In genomic region chr17:59428896-59429460, GRCh38 we compare ENCODE assay signal across 17 cellular contexts.
A peak's percentile ranks its signal among the peaks of the same experiment; 100 is the strongest.
DNase-seq lines count a peak whose midpoint lies in the region; ATAC-seq and TF ChIP-seq lines count a peak whose summit lies in the region.
"Had no signal": no experiment of that assay in that cellular context is flagged by ENCODE, and none has a peak within 500 bp of the region (broad histone marks: within the 10 kb centered on the region; RNA-seq: fewer than 3 reads in every experiment).

No MANE protein-coding gene starts in this region.

- no peak for TF ChIP-seq POLR2A in gastroesophageal sphincter (IDR thresholded peaks at IDR 0.05)

- TF ChIP-seq CTCF in heart right ventricle (IDR thresholded peaks at IDR 0.05): no peak
- no peak for TF ChIP-seq CTCF in gastroesophageal sphincter (IDR thresholded peaks at IDR 0.05)
- no peak for TF ChIP-seq CTCF in psoas muscle (IDR thresholded peaks at IDR 0.05)

- intact Hi-C loops in heart right ventricle (cut with DNase I) (loop anchor here in 7 of 10 donors (5.0 to 10.0 kb wide), 5 partner anchors 54 to 97 kb away; partner anchors contain the start of gene YPEL2 (in 5 of the 7)), Right ventricle myocardium superior (cut with DNase I) (loop anchor here (5.0 kb wide), 1 partner anchor 47 kb away; no protein-coding TSS in a partner anchor), psoas muscle (cut with DNase I) (loop anchor here in 1 of 2 donors (5.0 kb wide), 1 partner anchor 57 kb away; no protein-coding TSS in a partner anchor), aorta (cut with DNase I) (loop anchor here in 1 of 2 donors (5.0 kb wide), 1 partner anchor 57 kb away; no protein-coding TSS in a partner anchor)

- H3K4me3 ChIP-seq in heart right ventricle (no peak overlapping the region), gastroesophageal sphincter (no peak overlapping the region), psoas muscle (no peak overlapping the region), aorta (ENCODE audit: low read length in 2 of 2) (no peak overlapping the region)

- H3K36me3 ChIP-seq in heart right ventricle: no peaks in the 10 kb centered on the region
- H3K36me3 ChIP-seq in gastroesophageal sphincter: no peaks in the 10 kb centered on the region
- H3K36me3 ChIP-seq in psoas muscle (ENCODE audit: insufficient read depth in 1 of 2, low read depth in 1 of 2): no peaks in the 10 kb centered on the region
- H3K36me3 ChIP-seq in aorta (ENCODE audit: control insufficient read depth in 1 of 2, insufficient read depth in 2 of 2, low read length in 1 of 2): no peaks in the 10 kb centered on the region

- no peak for TF ChIP-seq EP300 in gastroesophageal sphincter (IDR thresholded peaks at IDR 0.05)

- peaks cover 0 to 8% (median 0%) of the 10 kb centered on the region in 11 donors for H3K9me3 ChIP-seq in heart right ventricle
- H3K9me3 ChIP-seq in gastroesophageal sphincter: peaks cover 0 to 5% (median 0%) of the 10 kb centered on the region in 3 donors
- no peaks in the 10 kb centered on the region for H3K9me3 ChIP-seq in psoas muscle
- no peaks in the 10 kb centered on the region for H3K9me3 ChIP-seq in aorta (ENCODE audit: control insufficient read depth, low read length)

- 64 to 70% methylated on average over 7 of the region's 7 CpGs for WGBS in heart right ventricle, 2 donors
- WGBS in gastroesophageal sphincter (ENCODE audit: low coverage in 1 of 2), 2 donors: 39 to 72% methylated on average over 5 to 7 of the region's 7 CpGs
- WGBS in psoas muscle, 3 donors: 33 to 45% (median 41%) methylated on average over 7 of the region's 7 CpGs
- 41 to 43% methylated on average over 7 of the region's 7 CpGs for WGBS in aorta, 2 donors

- ATAC-seq in heart right ventricle (no peak), Right ventricle myocardium superior (ENCODE audit: poor library complexity) (no peak), gastroesophageal sphincter (no peak), psoas muscle (no peak), aorta (ENCODE audit: low FRiP score) (no peak), HG02759 (IDR thresholded peaks at IDR 0.05; ENCODE audit: unreplicated experiment) (no peak), GM19328 (IDR thresholded peaks at IDR 0.05; ENCODE audit: unreplicated experiment) (no peak)
- ATAC-seq: activated CD4-positive, CD25-positive, alpha-beta regulatory T cell treated with anti-CD3 and anti-CD28 coated beads, Interleukin-2, amount 50 U/mL, for 24 hours; natural killer cell had no signal

- DNase-seq in heart right ventricle: no peak
- no peak for DNase-seq in Right ventricle myocardium superior
- no peak for DNase-seq in psoas muscle
- DNase-seq in aorta: no peak
- no peak for DNase-seq in DMS153 (lab: John Stamatoyannopoulos, UW)
- DNase-seq: central memory CD4-positive, alpha-beta T cell; KBM-7; MV-4-11; natural killer cell; NCI-H2029 treated with DMSO at 0.1 percent for 48 hours; NCI-H524; stimulated activated CD4-positive, alpha-beta T cell treated with anti-CD3 and anti-CD28 coated beads, Interleukin-2, amount 100 ng/mL, for 24 hours had no signal

- no peaks in the 10 kb centered on the region for H3K27me3 ChIP-seq in heart right ventricle
- H3K27me3 ChIP-seq in gastroesophageal sphincter: no peaks in the 10 kb centered on the region
- no peaks in the 10 kb centered on the region for H3K27me3 ChIP-seq in psoas muscle (ENCODE audit: insufficient read depth in 3 of 3, low read length in 2 of 3)
- no peaks in the 10 kb centered on the region for H3K27me3 ChIP-seq in aorta (ENCODE audit: control insufficient read depth in 1 of 2, insufficient read depth in 2 of 2, low read length in 1 of 2)

- H3K4me1 ChIP-seq in heart right ventricle (peaks cover 20 to 60% (median 51%) of the 10 kb centered on the region in 9 donors), gastroesophageal sphincter (peaks cover 21 to 54% (median 35%) of the 10 kb centered on the region in 3 donors), psoas muscle (peaks cover 66% of the 10 kb centered on the region), aorta (ENCODE audit: control insufficient read depth in 1 of 2, insufficient read depth in 2 of 2, low read length in 2 of 2) (peaks cover 10 to 14% of the 10 kb centered on the region in 2 donors)

- H3K27ac ChIP-seq in heart right ventricle (peak overlapping the region in 7 of 10 donors; percentile 90 to 98 (median 95)), gastroesophageal sphincter (peak overlapping the region in 3 of 4 donors; percentile 87 to 91 (median 87)), psoas muscle (peak overlapping the region; percentile 96), aorta (ENCODE audit: low read depth in 1 of 2, low read length in 2 of 2) (peak overlapping the region; percentile 26 to 78)
- H3K27ac ChIP-seq: HL-60 had no signal
